In genomic region chr20:41386502-41387427, GRCh38 we compare ENCODE assay signal across 18 cellular contexts. TPM values are rescaled to one million over a fixed set of nuclear protein-coding genes. Genes with fewer than 3 reads are reported as not detected.
A peak's percentile ranks its signal among the peaks of the same experiment; 100 is the strongest.
DNase-seq lines count a peak whose midpoint lies in the region; ATAC-seq and TF ChIP-seq lines count a peak whose summit lies in the region.
"Had no signal": no experiment of that assay in that cellular context is flagged by ENCODE, and none has a peak within 500 bp of the region (broad histone marks: within the 10 kb centered on the region; RNA-seq: fewer than 3 reads in every experiment).

No MANE protein-coding gene starts in this region.

- DNase-seq in EH (ENCODE audit: low read depth) (peak; percentile 53), adipocyte (ENCODE audit: low read depth) (peak; percentile 73), heart right ventricle (peak; percentile 61 to 64), smooth muscle cell of the brain vasculature (ENCODE audit: low read depth, low spot score) (peak; percentile 47), HuH-7.5 (ENCODE audit: low spot score) (no peak), NCI-H2196 treated with DMSO at 0.1 percent for 48 hours (lab: John Stamatoyannopoulos, UW; ENCODE audit: unreplicated experiment) (no peak), NOMO-1 treated with dmso at 0.1 percent for 144 hours (lab: John Stamatoyannopoulos, UW; ENCODE audit: unreplicated experiment) (no peak)
- no peak for DNase-seq in activated CD4-positive, alpha-beta memory T cell treated with anti-CD3 and anti-CD28 coated beads, Interleukin-2, amount 10 ng/mL, durations not matched to agents 7 days and 5 days
- DNase-seq: activated CD4-positive, alpha-beta T cell treated with anti-CD3 and anti-CD28 coated beads for 4 hours; activated CD8-positive, alpha-beta memory T cell treated with anti-CD3 and anti-CD28 coated beads, Interleukin-2, amount 50 U/mL, for 4 hours; activated gamma-delta T cell; effector memory CD4-positive, alpha-beta T cell; HFFc6; left lung; NCI-H1092; PC-3; stimulated activated CD4-positive, alpha-beta T cell treated with anti-CD3 and anti-CD28 coated beads, Interleukin-2, amount 100 ng/mL, for 48 hours had no signal

- peaks cover 19% of the 10 kb centered on the region for H3K4me1 ChIP-seq in adipocyte (ENCODE audit: control insufficient read depth, insufficient read depth, low read length)
- H3K4me1 ChIP-seq in heart right ventricle: peaks cover 5 to 26% (median 17%) of the 10 kb centered on the region in 9 donors
- H3K4me1 ChIP-seq: left lung had no signal

- H3K9me3 ChIP-seq in adipocyte (ENCODE audit: control insufficient read depth, low read length) (no peaks in the 10 kb centered on the region), heart right ventricle (no peaks in the 10 kb centered on the region)
- H3K9me3 ChIP-seq: BLaER1, left lung had no signal

- H3K27ac ChIP-seq in heart right ventricle: peak overlapping the region in 8 of 10 donors; percentile 25 to 80 (median 63)
- H3K27ac ChIP-seq: BLaER1, left lung had no signal

- no peak overlapping the region for H3K9ac ChIP-seq in adipocyte (ENCODE audit: low read length)
- H3K9ac ChIP-seq: BLaER1 had no signal

- TF ChIP-seq CTCF in heart right ventricle (IDR thresholded peaks at IDR 0.05): no peak

- H3K36me3 Mint-ChIP-seq in activated CD4-positive, alpha-beta memory T cell treated with anti-CD3 and anti-CD28 coated beads, Interleukin-2, amount 10 ng/mL, durations not matched to agents 7 days and 5 days (ENCODE audit: low read depth): no peaks in the 10 kb centered on the region

- peak; percentile 64 to 91 (median 82) for ATAC-seq in heart right ventricle
- ATAC-seq: left lung, PC-3 had no signal

- H3K36me3 ChIP-seq in adipocyte (ENCODE audit: control insufficient read depth, insufficient read depth, low read length, severe bottlenecking) (no peaks in the 10 kb centered on the region), heart right ventricle (no peaks in the 10 kb centered on the region)
- H3K36me3 ChIP-seq: BLaER1, left lung had no signal

- H3K9me3 Mint-ChIP-seq in activated CD4-positive, alpha-beta memory T cell treated with anti-CD3 and anti-CD28 coated beads, Interleukin-2, amount 10 ng/mL, durations not matched to agents 7 days and 5 days: no peaks in the 10 kb centered on the region
- H3K9me3 Mint-ChIP-seq: HFFc6 had no signal

- H3K27me3 ChIP-seq in adipocyte (replicated peaks; ENCODE audit: control insufficient read depth, insufficient read depth, low read length) (peaks cover 27% of the 10 kb centered on the region), heart right ventricle (no peaks in the 10 kb centered on the region)
- H3K27me3 ChIP-seq: BLaER1 had no signal

- intact Hi-C loops in heart right ventricle (cut with DNase I): no loop called here

- no peak overlapping the region for H3K4me3 Mint-ChIP-seq in activated CD4-positive, alpha-beta memory T cell treated with anti-CD3 and anti-CD28 coated beads, Interleukin-2, amount 10 ng/mL, durations not matched to agents 7 days and 5 days
- H3K4me3 Mint-ChIP-seq: HFFc6 had no signal

- POLR2A ChIA-PET in activated CD4-positive, alpha-beta memory T cell treated with anti-CD3 and anti-CD28 coated beads, Interleukin-2, amount 10 ng/mL, durations not matched to agents 7 days and 5 days (lab: Charles Lee): no interaction called here

- H3K4me3 ChIP-seq in adipocyte (ENCODE audit: low read length) (no peak overlapping the region), heart right ventricle (no peak overlapping the region)
- H3K4me3 ChIP-seq: BLaER1, left lung had no signal

- peaks cover 5% of the 10 kb centered on the region for H3K27me3 Mint-ChIP-seq in activated CD4-positive, alpha-beta memory T cell treated with anti-CD3 and anti-CD28 coated beads, Interleukin-2, amount 10 ng/mL, durations not matched to agents 7 days and 5 days

- no peak overlapping the region for H3K27ac Mint-ChIP-seq in activated CD4-positive, alpha-beta memory T cell treated with anti-CD3 and anti-CD28 coated beads, Interleukin-2, amount 10 ng/mL, durations not matched to agents 7 days and 5 days
- H3K27ac Mint-ChIP-seq: HFFc6 had no signal

- 59 to 62% methylated on average over 14 of the region's 14 CpGs for WGBS in heart right ventricle, 2 donors

- CTCF ChIA-PET in activated CD4-positive, alpha-beta memory T cell treated with anti-CD3 and anti-CD28 coated beads, Interleukin-2, amount 10 ng/mL, durations not matched to agents 7 days and 5 days (lab: Charles Lee): no interaction called here

- H3K4me1 Mint-ChIP-seq in activated CD4-positive, alpha-beta memory T cell treated with anti-CD3 and anti-CD28 coated beads, Interleukin-2, amount 10 ng/mL, durations not matched to agents 7 days and 5 days: no peaks in the 10 kb centered on the region

RNA-seq across cellular contexts. Expression of gene EMILIN3, which starts 20.1 kb away (rescaled TPM):
- 1 to 10 TPM in 8 of 10 donors, under 1 TPM in 2; 0.20 to 5.3 (median 2.8) TPM for total RNA-seq in heart right ventricle
- 1 to 10 TPM; 2.1 to 6.4 TPM for polyA plus RNA-seq in heart right ventricle
- not detected for total RNA-seq in activated CD4-positive, alpha-beta memory T cell treated with anti-CD3 and anti-CD28 coated beads, Interleukin-2, amount 10 ng/mL, durations not matched to agents 7 days and 5 days
- total RNA-seq: HFFc6, PC-3 had no signal

RNA-seq across cellular contexts. Expression of gene LPIN3, which starts 46.1 kb away (rescaled TPM):
- 10 to 100 TPM; 12.5 to 26.5 (median 18.2) TPM for total RNA-seq in heart right ventricle
- polyA plus RNA-seq in heart right ventricle: 10 to 100 TPM; 11.1 to 45.5 TPM
- under 1 TPM; 0.65 to 0.68 TPM for total RNA-seq in activated CD4-positive, alpha-beta memory T cell treated with anti-CD3 and anti-CD28 coated beads, Interleukin-2, amount 10 ng/mL, durations not matched to agents 7 days and 5 days

Comparison
In these comparisons a context has a peak if more than half of its experiments do, and no peak if none do; other contexts are left out.
1. DNase-seq: peak in EH (single experiment), adipocyte (single experiment), heart right ventricle (2 of 2) and smooth muscle cell of the brain vasculature (single experiment); none in activated CD4-positive, alpha-beta memory T cell treated with anti-CD3 and anti-CD28 coated beads, Interleukin-2, amount 10 ng/mL, durations not matched to agents 7 days and 5 days (single experiment), HuH-7.5 (single experiment), NCI-H2196 treated with DMSO at 0.1 percent for 48 hours (single experiment) and NOMO-1 treated with dmso at 0.1 percent for 144 hours (single experiment).
2. RNA of gene LPIN3, which starts 46.1 kb away (total RNA-seq): 12.5 to 26.5 TPM in heart right ventricle; 0.65 to 0.68 TPM in activated CD4-positive, alpha-beta memory T cell treated with anti-CD3 and anti-CD28 coated beads, Interleukin-2, amount 10 ng/mL, durations not matched to agents 7 days and 5 days; every median in the first group is over 4 times any median in the second.